In the genomic region with DNA sequence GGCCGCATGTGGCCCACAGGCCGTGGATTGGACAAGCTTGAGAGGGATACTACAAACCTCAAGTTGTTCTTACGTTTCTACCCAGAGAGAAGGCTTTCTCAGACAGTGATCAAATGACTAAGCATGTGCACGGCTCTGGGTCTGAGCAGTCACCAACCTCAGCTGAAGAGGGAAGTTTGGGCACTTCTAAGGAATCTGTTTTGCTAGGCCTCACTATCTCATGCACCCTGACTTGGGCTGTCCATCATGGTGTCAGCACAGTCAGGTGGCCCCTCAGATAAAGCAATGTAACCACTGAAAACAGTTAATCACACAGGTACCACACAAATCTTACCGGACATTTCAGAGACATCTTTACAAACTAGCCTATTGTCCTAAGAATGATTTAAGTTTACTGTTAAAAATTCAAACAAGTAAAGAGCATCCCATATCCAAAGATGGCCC, we compare ENCODE assay signal across 1 cellular context.
TF ChIP-seq lines count a peak whose summit lies in the region.

No MANE protein-coding gene starts in this region.

TF ChIP-seq in K562, 482 proteins besides CTCF, POLR2A, EP300 and RAD21 (continued from another document and continues in another):
- TF ChIP-seq, protein P1, sequence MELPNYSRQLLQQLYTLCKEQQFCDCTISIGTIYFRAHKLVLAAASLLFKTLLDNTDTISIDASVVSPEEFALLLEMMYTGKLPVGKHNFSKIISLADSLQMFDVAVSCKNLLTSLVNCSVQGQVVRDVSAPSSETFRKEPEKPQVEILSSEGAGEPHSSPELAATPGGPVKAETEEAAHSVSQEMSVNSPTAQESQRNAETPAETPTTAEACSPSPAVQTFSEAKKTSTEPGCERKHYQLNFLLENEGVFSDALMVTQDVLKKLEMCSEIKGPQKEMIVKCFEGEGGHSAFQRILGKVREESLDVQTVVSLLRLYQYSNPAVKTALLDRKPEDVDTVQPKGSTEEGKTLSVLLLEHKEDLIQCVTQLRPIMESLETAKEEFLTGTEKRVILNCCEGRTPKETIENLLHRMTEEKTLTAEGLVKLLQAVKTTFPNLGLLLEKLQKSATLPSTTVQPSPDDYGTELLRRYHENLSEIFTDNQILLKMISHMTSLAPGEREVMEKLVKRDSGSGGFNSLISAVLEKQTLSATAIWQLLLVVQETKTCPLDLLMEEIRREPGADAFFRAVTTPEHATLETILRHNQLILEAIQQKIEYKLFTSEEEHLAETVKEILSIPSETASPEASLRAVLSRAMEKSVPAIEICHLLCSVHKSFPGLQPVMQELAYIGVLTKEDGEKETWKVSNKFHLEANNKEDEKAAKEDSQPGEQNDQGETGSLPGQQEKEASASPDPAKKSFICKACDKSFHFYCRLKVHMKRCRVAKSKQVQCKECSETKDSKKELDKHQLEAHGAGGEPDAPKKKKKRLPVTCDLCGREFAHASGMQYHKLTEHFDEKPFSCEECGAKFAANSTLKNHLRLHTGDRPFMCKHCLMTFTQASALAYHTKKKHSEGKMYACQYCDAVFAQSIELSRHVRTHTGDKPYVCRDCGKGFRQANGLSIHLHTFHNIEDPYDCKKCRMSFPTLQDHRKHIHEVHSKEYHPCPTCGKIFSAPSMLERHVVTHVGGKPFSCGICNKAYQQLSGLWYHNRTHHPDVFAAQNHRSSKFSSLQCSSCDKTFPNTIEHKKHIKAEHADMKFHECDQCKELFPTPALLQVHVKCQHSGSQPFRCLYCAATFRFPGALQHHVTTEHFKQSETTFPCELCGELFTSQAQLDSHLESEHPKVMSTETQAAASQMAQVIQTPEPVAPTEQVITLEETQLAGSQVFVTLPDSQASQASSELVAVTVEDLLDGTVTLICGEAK (IDR thresholded peaks at IDR 0.05): no peak
- TF ChIP-seq, protein P1 (CRISPR knock-in tag; IDR thresholded peaks at IDR 0.05): no peak
- TF ChIP-seq TCF7 (IDR thresholded peaks at IDR 0.05; ENCODE audit: borderline replicate concordance) (peak; percentile 91), KAT7 (CRISPR knock-in tag; IDR thresholded peaks at IDR 0.05; ENCODE audit: borderline replicate concordance) (no peak), ZNF133 (CRISPR knock-in tag; IDR thresholded peaks at IDR 0.05) (no peak), ZNF12 (CRISPR knock-in tag; IDR thresholded peaks at IDR 0.05) (no peak), SRSF3 (IDR thresholded peaks at IDR 0.05; ENCODE audit: insufficient read depth, low read length) (no peak), TEAD4 (IDR thresholded peaks at IDR 0.05; ENCODE audit: low read length) (peak; percentile 99), TEAD4 (CRISPR knock-in tag; IDR thresholded peaks at IDR 0.05; ENCODE audit: borderline replicate concordance) (no peak), EGR1 (conservative IDR thresholded peaks at IDR 0.05) (no peak), HMG20A (CRISPR knock-in tag; conservative IDR thresholded peaks at IDR 0.05) (no peak), C11orf30 (IDR thresholded peaks at IDR 0.05; ENCODE audit: low read depth) (peak; percentile 89), ZNF431 (CRISPR knock-in tag; IDR thresholded peaks at IDR 0.05) (no peak), NBN (IDR thresholded peaks at IDR 0.05; ENCODE audit: low read depth) (peak; percentile 93; the same call in 1 of the 2 replicates), ZNF212 (CRISPR knock-in tag; IDR thresholded peaks at IDR 0.05) (no peak), HSF4 (CRISPR knock-in tag; IDR thresholded peaks at IDR 0.05; ENCODE audit: borderline replicate concordance) (peak; percentile 15; the same call in 1 of the 2 replicates), TAF7 (tag; IDR thresholded peaks at IDR 0.05) (no peak), ETV5 (CRISPR knock-in tag; IDR thresholded peaks at IDR 0.05; ENCODE audit: low read depth) (peak; percentile 86), ETV1 (tag; conservative IDR thresholded peaks at IDR 0.05; ENCODE audit: low read depth) (peak; percentile 84), ZNF57 (CRISPR knock-in tag; IDR thresholded peaks at IDR 0.05) (no peak), ASH1L (IDR thresholded peaks at IDR 0.05; ENCODE audit: borderline replicate concordance, low read depth, partially characterized antibody) (no peak), SMAD1 (IDR thresholded peaks at IDR 0.05; ENCODE audit: low read depth, low read length, partially characterized antibody) (peak; percentile 65), HEY1 (CRISPR knock-in tag; IDR thresholded peaks at IDR 0.05; ENCODE audit: borderline replicate concordance) (no peak), ZSCAN32 (CRISPR knock-in tag; IDR thresholded peaks at IDR 0.05) (no peak), ZNF444 (CRISPR knock-in tag; IDR thresholded peaks at IDR 0.05) (no peak), MTA3 (IDR thresholded peaks at IDR 0.05; ENCODE audit: borderline replicate concordance) (0 out of 2 replicates have a peak, but pooled peaks have one; percentile 76), HOXB6 (CRISPR knock-in tag; IDR thresholded peaks at IDR 0.05; ENCODE audit: borderline replicate concordance) (no peak), KLF16 (IDR thresholded peaks at IDR 0.05) (peak; percentile 97), PHF8 (IDR thresholded peaks at IDR 0.05; ENCODE audit: borderline replicate concordance, low read length) (no peak), ZNF584 (CRISPR knock-in tag; IDR thresholded peaks at IDR 0.05; ENCODE audit: low read depth) (peak; percentile 96), POLR2AphosphoS2 (IDR thresholded peaks at IDR 0.05; ENCODE audit: low read length) (no peak), TARDBP (IDR thresholded peaks at IDR 0.05) (peak; percentile 91; the same call in 1 of the 2 replicates)
- TF ChIP-seq, protein P2, sequence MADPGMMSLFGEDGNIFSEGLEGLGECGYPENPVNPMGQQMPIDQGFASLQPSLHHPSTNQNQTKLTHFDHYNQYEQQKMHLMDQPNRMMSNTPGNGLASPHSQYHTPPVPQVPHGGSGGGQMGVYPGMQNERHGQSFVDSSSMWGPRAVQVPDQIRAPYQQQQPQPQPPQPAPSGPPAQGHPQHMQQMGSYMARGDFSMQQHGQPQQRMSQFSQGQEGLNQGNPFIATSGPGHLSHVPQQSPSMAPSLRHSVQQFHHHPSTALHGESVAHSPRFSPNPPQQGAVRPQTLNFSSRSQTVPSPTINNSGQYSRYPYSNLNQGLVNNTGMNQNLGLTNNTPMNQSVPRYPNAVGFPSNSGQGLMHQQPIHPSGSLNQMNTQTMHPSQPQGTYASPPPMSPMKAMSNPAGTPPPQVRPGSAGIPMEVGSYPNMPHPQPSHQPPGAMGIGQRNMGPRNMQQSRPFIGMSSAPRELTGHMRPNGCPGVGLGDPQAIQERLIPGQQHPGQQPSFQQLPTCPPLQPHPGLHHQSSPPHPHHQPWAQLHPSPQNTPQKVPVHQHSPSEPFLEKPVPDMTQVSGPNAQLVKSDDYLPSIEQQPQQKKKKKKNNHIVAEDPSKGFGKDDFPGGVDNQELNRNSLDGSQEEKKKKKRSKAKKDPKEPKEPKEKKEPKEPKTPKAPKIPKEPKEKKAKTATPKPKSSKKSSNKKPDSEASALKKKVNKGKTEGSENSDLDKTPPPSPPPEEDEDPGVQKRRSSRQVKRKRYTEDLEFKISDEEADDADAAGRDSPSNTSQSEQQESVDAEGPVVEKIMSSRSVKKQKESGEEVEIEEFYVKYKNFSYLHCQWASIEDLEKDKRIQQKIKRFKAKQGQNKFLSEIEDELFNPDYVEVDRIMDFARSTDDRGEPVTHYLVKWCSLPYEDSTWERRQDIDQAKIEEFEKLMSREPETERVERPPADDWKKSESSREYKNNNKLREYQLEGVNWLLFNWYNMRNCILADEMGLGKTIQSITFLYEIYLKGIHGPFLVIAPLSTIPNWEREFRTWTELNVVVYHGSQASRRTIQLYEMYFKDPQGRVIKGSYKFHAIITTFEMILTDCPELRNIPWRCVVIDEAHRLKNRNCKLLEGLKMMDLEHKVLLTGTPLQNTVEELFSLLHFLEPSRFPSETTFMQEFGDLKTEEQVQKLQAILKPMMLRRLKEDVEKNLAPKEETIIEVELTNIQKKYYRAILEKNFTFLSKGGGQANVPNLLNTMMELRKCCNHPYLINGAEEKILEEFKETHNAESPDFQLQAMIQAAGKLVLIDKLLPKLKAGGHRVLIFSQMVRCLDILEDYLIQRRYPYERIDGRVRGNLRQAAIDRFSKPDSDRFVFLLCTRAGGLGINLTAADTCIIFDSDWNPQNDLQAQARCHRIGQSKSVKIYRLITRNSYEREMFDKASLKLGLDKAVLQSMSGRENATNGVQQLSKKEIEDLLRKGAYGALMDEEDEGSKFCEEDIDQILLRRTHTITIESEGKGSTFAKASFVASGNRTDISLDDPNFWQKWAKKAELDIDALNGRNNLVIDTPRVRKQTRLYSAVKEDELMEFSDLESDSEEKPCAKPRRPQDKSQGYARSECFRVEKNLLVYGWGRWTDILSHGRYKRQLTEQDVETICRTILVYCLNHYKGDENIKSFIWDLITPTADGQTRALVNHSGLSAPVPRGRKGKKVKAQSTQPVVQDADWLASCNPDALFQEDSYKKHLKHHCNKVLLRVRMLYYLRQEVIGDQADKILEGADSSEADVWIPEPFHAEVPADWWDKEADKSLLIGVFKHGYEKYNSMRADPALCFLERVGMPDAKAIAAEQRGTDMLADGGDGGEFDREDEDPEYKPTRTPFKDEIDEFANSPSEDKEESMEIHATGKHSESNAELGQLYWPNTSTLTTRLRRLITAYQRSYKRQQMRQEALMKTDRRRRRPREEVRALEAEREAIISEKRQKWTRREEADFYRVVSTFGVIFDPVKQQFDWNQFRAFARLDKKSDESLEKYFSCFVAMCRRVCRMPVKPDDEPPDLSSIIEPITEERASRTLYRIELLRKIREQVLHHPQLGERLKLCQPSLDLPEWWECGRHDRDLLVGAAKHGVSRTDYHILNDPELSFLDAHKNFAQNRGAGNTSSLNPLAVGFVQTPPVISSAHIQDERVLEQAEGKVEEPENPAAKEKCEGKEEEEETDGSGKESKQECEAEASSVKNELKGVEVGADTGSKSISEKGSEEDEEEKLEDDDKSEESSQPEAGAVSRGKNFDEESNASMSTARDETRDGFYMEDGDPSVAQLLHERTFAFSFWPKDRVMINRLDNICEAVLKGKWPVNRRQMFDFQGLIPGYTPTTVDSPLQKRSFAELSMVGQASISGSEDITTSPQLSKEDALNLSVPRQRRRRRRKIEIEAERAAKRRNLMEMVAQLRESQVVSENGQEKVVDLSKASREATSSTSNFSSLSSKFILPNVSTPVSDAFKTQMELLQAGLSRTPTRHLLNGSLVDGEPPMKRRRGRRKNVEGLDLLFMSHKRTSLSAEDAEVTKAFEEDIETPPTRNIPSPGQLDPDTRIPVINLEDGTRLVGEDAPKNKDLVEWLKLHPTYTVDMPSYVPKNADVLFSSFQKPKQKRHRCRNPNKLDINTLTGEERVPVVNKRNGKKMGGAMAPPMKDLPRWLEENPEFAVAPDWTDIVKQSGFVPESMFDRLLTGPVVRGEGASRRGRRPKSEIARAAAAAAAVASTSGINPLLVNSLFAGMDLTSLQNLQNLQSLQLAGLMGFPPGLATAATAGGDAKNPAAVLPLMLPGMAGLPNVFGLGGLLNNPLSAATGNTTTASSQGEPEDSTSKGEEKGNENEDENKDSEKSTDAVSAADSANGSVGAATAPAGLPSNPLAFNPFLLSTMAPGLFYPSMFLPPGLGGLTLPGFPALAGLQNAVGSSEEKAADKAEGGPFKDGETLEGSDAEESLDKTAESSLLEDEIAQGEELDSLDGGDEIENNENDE (IDR thresholded peaks at IDR 0.05; ENCODE audit: low read depth, low read length): no peak
- TF ChIP-seq, protein P3, sequence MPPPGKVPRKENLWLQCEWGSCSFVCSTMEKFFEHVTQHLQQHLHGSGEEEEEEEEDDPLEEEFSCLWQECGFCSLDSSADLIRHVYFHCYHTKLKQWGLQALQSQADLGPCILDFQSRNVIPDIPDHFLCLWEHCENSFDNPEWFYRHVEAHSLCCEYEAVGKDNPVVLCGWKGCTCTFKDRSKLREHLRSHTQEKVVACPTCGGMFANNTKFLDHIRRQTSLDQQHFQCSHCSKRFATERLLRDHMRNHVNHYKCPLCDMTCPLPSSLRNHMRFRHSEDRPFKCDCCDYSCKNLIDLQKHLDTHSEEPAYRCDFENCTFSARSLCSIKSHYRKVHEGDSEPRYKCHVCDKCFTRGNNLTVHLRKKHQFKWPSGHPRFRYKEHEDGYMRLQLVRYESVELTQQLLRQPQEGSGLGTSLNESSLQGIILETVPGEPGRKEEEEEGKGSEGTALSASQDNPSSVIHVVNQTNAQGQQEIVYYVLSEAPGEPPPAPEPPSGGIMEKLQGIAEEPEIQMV (tag; conservative IDR thresholded peaks at IDR 0.05; ENCODE audit: low read depth): 0 out of 2 replicates have a peak, but pooled peaks have one; percentile 40
- TF ChIP-seq, protein P4, sequence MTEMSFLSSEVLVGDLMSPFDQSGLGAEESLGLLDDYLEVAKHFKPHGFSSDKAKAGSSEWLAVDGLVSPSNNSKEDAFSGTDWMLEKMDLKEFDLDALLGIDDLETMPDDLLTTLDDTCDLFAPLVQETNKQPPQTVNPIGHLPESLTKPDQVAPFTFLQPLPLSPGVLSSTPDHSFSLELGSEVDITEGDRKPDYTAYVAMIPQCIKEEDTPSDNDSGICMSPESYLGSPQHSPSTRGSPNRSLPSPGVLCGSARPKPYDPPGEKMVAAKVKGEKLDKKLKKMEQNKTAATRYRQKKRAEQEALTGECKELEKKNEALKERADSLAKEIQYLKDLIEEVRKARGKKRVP (CRISPR knock-in tag; IDR thresholded peaks at IDR 0.05): peak; percentile 77; the same call in 1 of the 2 replicates
- TF ChIP-seq, protein P5, sequence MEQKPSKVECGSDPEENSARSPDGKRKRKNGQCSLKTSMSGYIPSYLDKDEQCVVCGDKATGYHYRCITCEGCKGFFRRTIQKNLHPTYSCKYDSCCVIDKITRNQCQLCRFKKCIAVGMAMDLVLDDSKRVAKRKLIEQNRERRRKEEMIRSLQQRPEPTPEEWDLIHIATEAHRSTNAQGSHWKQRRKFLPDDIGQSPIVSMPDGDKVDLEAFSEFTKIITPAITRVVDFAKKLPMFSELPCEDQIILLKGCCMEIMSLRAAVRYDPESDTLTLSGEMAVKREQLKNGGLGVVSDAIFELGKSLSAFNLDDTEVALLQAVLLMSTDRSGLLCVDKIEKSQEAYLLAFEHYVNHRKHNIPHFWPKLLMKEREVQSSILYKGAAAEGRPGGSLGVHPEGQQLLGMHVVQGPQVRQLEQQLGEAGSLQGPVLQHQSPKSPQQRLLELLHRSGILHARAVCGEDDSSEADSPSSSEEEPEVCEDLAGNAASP (IDR thresholded peaks at IDR 0.05): no peak
